ENCODE assay signal across 1 cellular context in the genomic region with DNA sequence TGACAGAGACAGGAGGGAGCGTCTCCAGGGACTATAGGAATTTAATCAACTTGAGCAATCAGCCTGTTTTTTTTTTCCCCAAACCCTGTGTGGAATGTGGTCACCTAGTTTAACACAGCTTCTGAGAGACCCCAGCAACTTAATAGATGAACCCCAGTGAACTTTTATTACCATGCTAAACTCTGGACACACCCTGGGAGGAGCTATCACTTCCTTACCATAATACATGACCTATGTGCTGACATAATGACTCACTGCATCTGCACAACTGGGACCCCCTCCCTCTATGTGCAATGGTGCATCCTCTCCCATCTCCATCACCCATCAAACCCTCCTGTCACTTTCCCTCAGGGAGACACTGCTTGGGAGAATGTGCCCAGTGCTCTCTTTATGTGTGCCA.
TF ChIP-seq lines count a peak whose summit lies in the region.

No MANE protein-coding gene starts in this region.

TF ChIP-seq in GM12878, 131 proteins besides CTCF, POLR2A, EP300 and RAD21:
- TF ChIP-seq YBX1 (IDR thresholded peaks at IDR 0.05) (no peak), POLR2AphosphoS2 (IDR thresholded peaks at IDR 0.05; ENCODE audit: low read depth, low read length) (no peak)
- TF ChIP-seq, protein P1, sequence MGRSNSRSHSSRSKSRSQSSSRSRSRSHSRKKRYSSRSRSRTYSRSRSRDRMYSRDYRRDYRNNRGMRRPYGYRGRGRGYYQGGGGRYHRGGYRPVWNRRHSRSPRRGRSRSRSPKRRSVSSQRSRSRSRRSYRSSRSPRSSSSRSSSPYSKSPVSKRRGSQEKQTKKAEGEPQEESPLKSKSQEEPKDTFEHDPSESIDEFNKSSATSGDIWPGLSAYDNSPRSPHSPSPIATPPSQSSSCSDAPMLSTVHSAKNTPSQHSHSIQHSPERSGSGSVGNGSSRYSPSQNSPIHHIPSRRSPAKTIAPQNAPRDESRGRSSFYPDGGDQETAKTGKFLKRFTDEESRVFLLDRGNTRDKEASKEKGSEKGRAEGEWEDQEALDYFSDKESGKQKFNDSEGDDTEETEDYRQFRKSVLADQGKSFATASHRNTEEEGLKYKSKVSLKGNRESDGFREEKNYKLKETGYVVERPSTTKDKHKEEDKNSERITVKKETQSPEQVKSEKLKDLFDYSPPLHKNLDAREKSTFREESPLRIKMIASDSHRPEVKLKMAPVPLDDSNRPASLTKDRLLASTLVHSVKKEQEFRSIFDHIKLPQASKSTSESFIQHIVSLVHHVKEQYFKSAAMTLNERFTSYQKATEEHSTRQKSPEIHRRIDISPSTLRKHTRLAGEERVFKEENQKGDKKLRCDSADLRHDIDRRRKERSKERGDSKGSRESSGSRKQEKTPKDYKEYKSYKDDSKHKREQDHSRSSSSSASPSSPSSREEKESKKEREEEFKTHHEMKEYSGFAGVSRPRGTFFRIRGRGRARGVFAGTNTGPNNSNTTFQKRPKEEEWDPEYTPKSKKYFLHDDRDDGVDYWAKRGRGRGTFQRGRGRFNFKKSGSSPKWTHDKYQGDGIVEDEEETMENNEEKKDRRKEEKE (IDR thresholded peaks at IDR 0.05) = no peak
